ENCODE assay signal across 25 cellular contexts in genomic region chr14:92925446-92925845, GRCh38. TPM values are rescaled to one million over a fixed set of nuclear protein-coding genes. Genes with fewer than 3 reads are reported as not detected.
"Had no signal": no experiment of that assay in that cellular context is flagged by ENCODE, and none has a peak within 500 bp of the region (broad histone marks: within the 10 kb centered on the region; RNA-seq: fewer than 3 reads in every experiment).

No MANE protein-coding gene starts in this region.

- H3K4me3 Mint-ChIP-seq: activated CD4-positive, alpha-beta T cell treated with anti-CD3 and anti-CD28 coated beads, Interleukin-2, amount 10 ng/mL, durations not matched to agents 24 days and 14 days; activated CD8-positive, alpha-beta memory T cell treated with anti-CD3 and anti-CD28 coated beads, Interleukin-2, amount 10 ng/mL, durations not matched to agents 7 days and 5 days; activated CD8-positive, alpha-beta T cell treated with anti-CD3 and anti-CD28 coated beads for 36 hours; activated T-helper 1 cell treated with anti-CD3 and anti-CD28 coated beads, Interleukin-12 subunit alpha, Interleukin-12 subunit beta, Interleukin-2, Interleukin-4 antibody, amounts not matched to agents 30 ng/mL and 10 ng/mL and 1 ng/mL, durations not matched to agents 14 hours and 24 hours and 36 hours; natural killer cell; T-cell; T-helper 2 cell treated with Interferon-gamma antibody and Interleukin-4, amounts not matched to agents 5 μg/mL and 100 μg/mL, for 36 hours had no signal

- H3K27ac ChIP-seq: ascending aorta, breast epithelium, left ventricle myocardium inferior, neutrophil, upper lobe of right lung had no signal

- ATAC-seq: activated CD4-positive, CD25-positive, alpha-beta regulatory T cell treated with anti-CD3 and anti-CD28 coated beads, Interleukin-2, amount 50 U/mL, for 24 hours; activated CD8-positive, alpha-beta memory T cell treated with anti-CD3 and anti-CD28 coated beads, Interleukin-2, amount 10 ng/mL, durations not matched to agents 7 days and 5 days; activated CD8-positive, alpha-beta T cell treated with anti-CD3 and anti-CD28 coated beads for 36 hours; activated naive CD4-positive, alpha-beta T cell treated with anti-CD3 and anti-CD28 coated beads, Interleukin-2, amount 50 U/mL, for 72 hours; natural killer cell; T-cell; upper lobe of right lung had no signal

- H3K4me1 Mint-ChIP-seq: activated CD4-positive, alpha-beta T cell treated with anti-CD3 and anti-CD28 coated beads, Interleukin-2, amount 10 ng/mL, durations not matched to agents 24 days and 14 days had no signal

- H3K9me3 ChIP-seq: ascending aorta, breast epithelium, left ventricle myocardium inferior, neutrophil, upper lobe of right lung had no signal

- H3K36me3 ChIP-seq: ascending aorta, breast epithelium, left ventricle myocardium inferior, neutrophil, upper lobe of right lung had no signal

- H3K4me3 ChIP-seq: ascending aorta, breast epithelium, left ventricle myocardium inferior, upper lobe of right lung had no signal

- H3K9me3 Mint-ChIP-seq: activated CD4-positive, alpha-beta T cell treated with anti-CD3 and anti-CD28 coated beads, Interleukin-2, amount 10 ng/mL, durations not matched to agents 24 days and 14 days; activated CD8-positive, alpha-beta T cell treated with anti-CD3 and anti-CD28 coated beads for 36 hours; activated T-helper 1 cell treated with anti-CD3 and anti-CD28 coated beads, Interleukin-12 subunit alpha, Interleukin-12 subunit beta, Interleukin-2, Interleukin-4 antibody, amounts not matched to agents 30 ng/mL and 10 ng/mL and 1 ng/mL, durations not matched to agents 14 hours and 24 hours and 36 hours; natural killer cell; T-helper 2 cell treated with Interferon-gamma antibody and Interleukin-4, amounts not matched to agents 5 μg/mL and 100 μg/mL, for 36 hours had no signal

- H3K27ac Mint-ChIP-seq: activated CD4-positive, alpha-beta T cell treated with anti-CD3 and anti-CD28 coated beads, Interleukin-2, amount 10 ng/mL, durations not matched to agents 24 days and 14 days; activated CD8-positive, alpha-beta memory T cell treated with anti-CD3 and anti-CD28 coated beads, Interleukin-2, amount 10 ng/mL, durations not matched to agents 7 days and 5 days; activated CD8-positive, alpha-beta T cell treated with anti-CD3 and anti-CD28 coated beads for 36 hours; activated naive CD4-positive, alpha-beta T cell treated with anti-CD3 and anti-CD28 coated beads, Interleukin-2, amount 50 U/mL, for 72 hours; activated T-helper 1 cell treated with anti-CD3 and anti-CD28 coated beads, Interleukin-12 subunit alpha, Interleukin-12 subunit beta, Interleukin-2, Interleukin-4 antibody, amounts not matched to agents 30 ng/mL and 10 ng/mL and 1 ng/mL, durations not matched to agents 14 hours and 24 hours and 36 hours; natural killer cell; T-cell; T-helper 2 cell treated with Interferon-gamma antibody and Interleukin-4, amounts not matched to agents 5 μg/mL and 100 μg/mL, for 36 hours had no signal

- DNase-seq: activated CD4-positive, alpha-beta T cell treated with anti-CD3 and anti-CD28 coated beads, Interleukin-2, amount 10 ng/mL, durations not matched to agents 24 days and 14 days; activated CD8-positive, alpha-beta memory T cell treated with anti-CD3 and anti-CD28 coated beads, Interleukin-2, amount 10 ng/mL, durations not matched to agents 7 days and 5 days; activated CD8-positive, alpha-beta T cell treated with anti-CD3 and anti-CD28 coated beads for 36 hours; activated gamma-delta T cell; activated T-cell treated with anti-CD3 and anti-CD28 coated beads for 4 hours; cerebellar nuclear complex; cortex of kidney; foreskin melanocyte; hippocampal formation; kidney glomerular epithelial cell; left ventricle myocardium inferior; midbrain; natural killer cell; stimulated activated CD4-positive, alpha-beta T cell treated with anti-CD3 and anti-CD28 coated beads, Interleukin-4, amount 100 ng/mL, for 1 hour; stimulated activated naive CD4-positive, alpha-beta T cell; T-cell; upper lobe of right lung had no signal

- H3K36me3 Mint-ChIP-seq: activated CD8-positive, alpha-beta memory T cell treated with anti-CD3 and anti-CD28 coated beads, Interleukin-2, amount 10 ng/mL, durations not matched to agents 7 days and 5 days; natural killer cell; T-cell had no signal

- H3K4me1 ChIP-seq: ascending aorta, breast epithelium, upper lobe of right lung had no signal

- H3K27me3 ChIP-seq: ascending aorta had no signal

RNA-seq across cellular contexts. Expression of gene CHGA, which starts 2.5 kb away (rescaled TPM):
- total RNA-seq: activated CD4-positive, alpha-beta T cell treated with anti-CD3 and anti-CD28 coated beads, Interleukin-2, amount 10 ng/mL, durations not matched to agents 24 days and 14 days; activated CD8-positive, alpha-beta memory T cell treated with anti-CD3 and anti-CD28 coated beads, Interleukin-2, amount 10 ng/mL, durations not matched to agents 7 days and 5 days; activated CD8-positive, alpha-beta T cell treated with anti-CD3 and anti-CD28 coated beads for 36 hours; activated naive CD4-positive, alpha-beta T cell treated with anti-CD3 and anti-CD28 coated beads, Interleukin-2, amount 50 U/mL, for 72 hours; activated T-helper 1 cell treated with anti-CD3 and anti-CD28 coated beads, Interleukin-12 subunit alpha, Interleukin-12 subunit beta, Interleukin-2, Interleukin-4 antibody, amounts not matched to agents 30 ng/mL and 10 ng/mL and 1 ng/mL, durations not matched to agents 14 hours and 24 hours and 36 hours; left ventricle myocardium inferior; lung microvascular endothelial cell; natural killer cell; upper lobe of right lung had no signal
